ENCODE assay signal across 23 cellular contexts in the genomic region with DNA sequence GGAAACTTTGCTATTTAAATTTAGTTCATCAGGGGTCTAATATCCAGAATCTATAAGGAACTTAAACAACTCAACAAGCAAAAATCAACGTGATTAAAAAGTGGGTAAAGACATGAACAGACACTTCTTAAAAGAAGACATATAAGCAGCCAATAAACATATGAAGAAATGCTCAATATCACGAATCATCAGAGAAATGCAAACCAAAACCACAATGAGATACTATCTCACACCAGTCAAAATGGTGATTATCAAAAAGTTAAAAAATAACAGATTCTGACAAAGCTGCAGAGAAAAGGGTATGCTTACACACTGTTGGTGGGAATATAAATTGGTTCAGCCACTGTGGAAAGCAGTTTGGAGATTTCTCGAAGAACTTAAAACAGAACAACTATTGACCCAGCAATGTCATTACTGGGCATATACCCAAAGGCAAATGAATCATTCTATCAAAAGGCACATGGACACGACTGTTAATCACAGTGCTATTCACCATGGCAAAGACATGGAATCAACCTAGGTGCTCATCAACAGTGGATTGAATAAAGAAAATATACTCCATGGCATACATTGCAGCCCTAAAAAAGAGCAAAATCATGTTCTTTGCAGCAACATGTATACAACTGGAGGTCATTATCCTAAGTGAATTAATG.
"Had no signal": no experiment of that assay in that cellular context is flagged by ENCODE, and none has a peak within 500 bp of the region (broad histone marks: within the 10 kb centered on the region; RNA-seq: fewer than 3 reads in every experiment).

No MANE protein-coding gene starts in this region.

- DNase-seq: activated CD4-positive, alpha-beta memory T cell treated with anti-CD3 and anti-CD28 coated beads, Interleukin-2, amount 10 ng/mL, durations not matched to agents 7 days and 5 days; activated CD4-positive, alpha-beta T cell treated with anti-CD3 and anti-CD28 coated beads, Interleukin-2, amount 10 ng/mL, durations not matched to agents 7 days and 5 days; activated CD4-positive, CD25-positive, alpha-beta regulatory T cell; activated CD8-positive, alpha-beta memory T cell treated with anti-CD3 and anti-CD28 coated beads, Interleukin-2, amount 50 U/mL, for 4 hours; activated gamma-delta T cell treated with Interleukin-2 at 50 U/mL for 16 hours; activated naive CD4-positive, alpha-beta T cell treated with anti-CD3 and anti-CD28 coated beads, Interleukin-2, amount 10 ng/mL, durations not matched to agents 7 days and 5 days; activated naive CD8-positive, alpha-beta T cell treated with anti-CD3 and anti-CD28 coated beads, Interleukin-2, amount 10 ng/mL, durations not matched to agents 7 days and 5 days; activated T-cell treated with anti-CD3 and anti-CD28 coated beads, Interleukin-2, amount 50 U/mL, for 72 hours; adrenal gland; anterior cingulate cortex; central memory CD4-positive, alpha-beta T cell; KG1; MG63; MV-4-11; NCI-H1092 treated with DMSO at 0.1 percent for 48 hours; NCI-H1417 treated with DMSO at 0.1 percent for 48 hours; NCI-H1694; NCI-H2029 treated with DMSO at 0.1 percent for 48 hours; NCI-H345; NCI-H510A; NCI-H526 treated with DMSO at 0.1 percent for 48 hours; SIG-M5; T-cell had no signal

- ATAC-seq: activated T-cell treated with anti-CD3 and anti-CD28 coated beads, Interleukin-2, amount 50 U/mL, for 72 hours; T-cell had no signal
